In genomic region chr13:46831588-46832194, GRCh38 we compare ENCODE assay signal across 8 cellular contexts. TPM values are rescaled to one million over a fixed set of nuclear protein-coding genes. Genes with fewer than 3 reads are reported as not detected.
DNase-seq lines count a peak whose midpoint lies in the region; ATAC-seq and TF ChIP-seq lines count a peak whose summit lies in the region.

No MANE protein-coding gene starts in this region.

- peak; percentile 46 for DNase-seq in activated CD8-positive, alpha-beta memory T cell treated with anti-CD3 and anti-CD28 coated beads, Interleukin-2, amount 10 ng/mL, durations not matched to agents 7 days and 5 days
- no peak for DNase-seq in activated CD8-positive, alpha-beta memory T cell treated with anti-CD3 and anti-CD28 coated beads for 24 hours
- DNase-seq in HT1080 (ENCODE audit: low read depth) = peak; percentile 37
- peak; percentile 49 for DNase-seq in RPMI7951 (ENCODE audit: low read depth)
- DNase-seq in choroid plexus epithelial cell (ENCODE audit: low read depth) = peak; percentile 75
- peak; percentile 36 to 40 for DNase-seq in memory B cell (ENCODE audit: low spot score in 2 of 2)
- DNase-seq in type B pancreatic cell (ENCODE audit: extremely low spot score, unreplicated experiment) = no peak

- no peak overlapping the region for H3K4me3 Mint-ChIP-seq in activated CD8-positive, alpha-beta memory T cell treated with anti-CD3 and anti-CD28 coated beads, Interleukin-2, amount 10 ng/mL, durations not matched to agents 7 days and 5 days
- H3K4me3 Mint-ChIP-seq in memory B cell (no peak overlapping the region), type B pancreatic cell (no peak overlapping the region)

- CTCF ChIA-PET in activated CD8-positive, alpha-beta memory T cell treated with anti-CD3 and anti-CD28 coated beads, Interleukin-2, amount 10 ng/mL, durations not matched to agents 7 days and 5 days (lab: Charles Lee) = interaction anchor here (0.6 to 1.4 kb wide), 3 partner anchors 13 to 29 kb away, joined by 3 to 4 read pairs (median 3); no protein-coding TSS in a partner anchor

- no peak overlapping the region for H3K4me3 ChIP-seq in choroid plexus epithelial cell (ENCODE audit: low read depth, low read length)

- H3K27ac Mint-ChIP-seq in activated CD8-positive, alpha-beta memory T cell treated with anti-CD3 and anti-CD28 coated beads, Interleukin-2, amount 10 ng/mL, durations not matched to agents 7 days and 5 days = no peak overlapping the region
- H3K27ac Mint-ChIP-seq in memory B cell (no peak overlapping the region), type B pancreatic cell (no peak overlapping the region)

- H3K36me3 Mint-ChIP-seq in activated CD8-positive, alpha-beta memory T cell treated with anti-CD3 and anti-CD28 coated beads, Interleukin-2, amount 10 ng/mL, durations not matched to agents 7 days and 5 days = no peaks in the 10 kb centered on the region
- no peaks in the 10 kb centered on the region for H3K36me3 Mint-ChIP-seq in memory B cell
- no peaks in the 10 kb centered on the region for H3K36me3 Mint-ChIP-seq in type B pancreatic cell

- peaks cover 22% of the 10 kb centered on the region for H3K27me3 Mint-ChIP-seq in activated CD8-positive, alpha-beta memory T cell treated with anti-CD3 and anti-CD28 coated beads, Interleukin-2, amount 10 ng/mL, durations not matched to agents 7 days and 5 days
- H3K27me3 Mint-ChIP-seq in memory B cell (peaks cover 4% of the 10 kb centered on the region), type B pancreatic cell (no peaks in the 10 kb centered on the region)

- no peak for ATAC-seq in activated CD8-positive, alpha-beta memory T cell treated with anti-CD3 and anti-CD28 coated beads, Interleukin-2, amount 10 ng/mL, durations not matched to agents 7 days and 5 days
- ATAC-seq in memory B cell (ENCODE audit: low read depth) (peak; percentile 35), HG03460 (IDR thresholded peaks at IDR 0.05; ENCODE audit: unreplicated experiment) (no peak)

- TF ChIP-seq CTCF in choroid plexus epithelial cell (conservative IDR thresholded peaks at IDR 0.05; ENCODE audit: low read depth, low read length) (peak; percentile 77), type B pancreatic cell (conservative IDR thresholded peaks at IDR 0.05) (peak; percentile 98)

- no peaks in the 10 kb centered on the region for H3K9me3 Mint-ChIP-seq in activated CD8-positive, alpha-beta memory T cell treated with anti-CD3 and anti-CD28 coated beads, Interleukin-2, amount 10 ng/mL, durations not matched to agents 7 days and 5 days (ENCODE audit: low read depth)
- H3K9me3 Mint-ChIP-seq in memory B cell (no peaks in the 10 kb centered on the region), type B pancreatic cell (no peaks in the 10 kb centered on the region)

- H3K4me1 Mint-ChIP-seq in activated CD8-positive, alpha-beta memory T cell treated with anti-CD3 and anti-CD28 coated beads, Interleukin-2, amount 10 ng/mL, durations not matched to agents 7 days and 5 days = no peaks in the 10 kb centered on the region
- no peaks in the 10 kb centered on the region for H3K4me1 Mint-ChIP-seq in memory B cell
- H3K4me1 Mint-ChIP-seq in type B pancreatic cell (ENCODE audit: unreplicated experiment) = peaks cover 4% of the 10 kb centered on the region

RNA-seq across cellular contexts. Expression of gene ESD, which starts 34.7 kb away (rescaled TPM):
- total RNA-seq in activated CD8-positive, alpha-beta memory T cell treated with anti-CD3 and anti-CD28 coated beads, Interleukin-2, amount 10 ng/mL, durations not matched to agents 7 days and 5 days = 10 to 100 TPM; 71.7 to 73.7 TPM
- 112 and 151 TPM in 2 replicates for total RNA-seq in HT1080 (2014; rRNA removed; shearing (Covaris generic))
- 132 and 148 TPM in 2 replicates for polyA plus RNA-seq in HT1080 (2015; cell fraction: cytosol; rRNA removed)
- 131 and 155 TPM in 2 replicates for polyA plus RNA-seq in HT1080 (2015; cell fraction: nucleus; rRNA removed)
- 150 and 188 TPM in 2 replicates for total RNA-seq in RPMI7951 (2014; rRNA removed; shearing (Covaris generic))
- 62.3 and 114 TPM in 2 replicates for total RNA-seq in type B pancreatic cell (ENCODE audit: low replicate concordance)

Comparison
In these comparisons a context has a peak if more than half of its experiments do, and no peak if none do; other contexts are left out.
1. DNase-seq: peak in activated CD8-positive, alpha-beta memory T cell treated with anti-CD3 and anti-CD28 coated beads, Interleukin-2, amount 10 ng/mL, durations not matched to agents 7 days and 5 days (single experiment), HT1080 (single experiment), RPMI7951 (single experiment), choroid plexus epithelial cell (single experiment) and memory B cell (2 of 2); none in activated CD8-positive, alpha-beta memory T cell treated with anti-CD3 and anti-CD28 coated beads for 24 hours (single experiment) and type B pancreatic cell (single experiment).